8 cellular contexts compared by ENCODE assay signal in the genomic region with DNA sequence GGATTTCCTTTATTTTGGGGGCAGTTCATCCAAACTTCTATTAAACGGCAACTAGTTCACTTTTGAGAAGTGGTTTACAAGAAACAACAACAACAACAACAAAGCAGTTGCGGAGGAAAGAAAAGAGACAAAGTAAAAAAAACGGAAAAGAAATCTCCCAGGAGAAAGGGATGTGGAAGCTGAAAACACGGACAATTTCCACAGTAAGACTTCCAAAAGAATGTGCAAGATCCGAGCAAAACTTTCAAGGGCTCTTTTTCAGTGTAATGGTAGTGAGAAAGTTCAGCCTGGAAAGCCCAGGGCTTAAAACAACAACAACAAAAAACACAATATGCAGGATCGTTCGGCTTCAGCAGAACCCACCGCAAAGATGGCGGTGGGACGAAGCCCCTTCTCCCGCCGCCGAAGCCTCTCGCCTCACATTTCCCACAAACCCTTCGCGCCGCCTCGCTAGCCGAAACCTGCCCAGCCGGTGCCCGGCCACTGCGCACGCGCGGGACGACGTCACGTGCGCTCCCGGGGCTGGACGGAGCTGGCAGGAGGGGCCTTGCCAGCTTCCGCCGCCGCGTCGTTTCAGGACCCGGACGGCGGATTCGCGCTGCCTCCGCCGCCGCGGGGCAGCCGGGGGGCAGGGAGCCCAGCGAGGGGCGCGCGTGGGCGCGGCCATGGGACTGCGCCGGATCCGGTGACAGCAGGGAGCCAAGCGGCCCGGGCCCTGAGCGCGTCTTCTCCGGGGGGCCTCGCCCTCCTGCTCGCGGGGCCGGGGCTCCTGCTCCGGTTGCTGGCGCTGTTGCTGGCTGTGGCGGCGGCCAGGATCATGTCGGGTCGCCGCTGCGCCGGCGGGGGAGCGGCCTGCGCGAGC. TPM values are rescaled to one million over a fixed set of nuclear protein-coding genes. Genes with fewer than 3 reads are reported as not detected.
DNase-seq lines count a peak whose midpoint lies in the region; ATAC-seq and TF ChIP-seq lines count a peak whose summit lies in the region.

A gene (plus strand): TSS at position 553 of the 862 bp plus-strand sequence. CDS start 265 bp downstream, at position 818.

- peak within 1 kb of the TSS; percentile 91 for H3K4me3 ChIP-seq in astrocyte of the cerebellum (ENCODE audit: low read depth, low read length)
- peak within 1 kb of the TSS; percentile 99 for H3K4me3 ChIP-seq in rectal smooth muscle tissue (ENCODE audit: low read length)
- peak within 1 kb of the TSS; percentile 68 to 99 for H3K4me3 ChIP-seq in vagina

- H3K9me3 ChIP-seq in vagina, result no peaks in the 10 kb centered on the region

- DNase-seq in NCI-H2029 (lab: John Stamatoyannopoulos, UW) (peak; percentile 58), T-helper 9 cell (peak; percentile 89), astrocyte of the cerebellum (ENCODE audit: low read depth) (peak; percentile 84), hepatic stellate cell (ENCODE audit: low spot score) (peak; percentile 94), vagina (ENCODE audit: extremely low spot score in 2 of 2) (peak in 1 of 2 donors; percentile 92)

- H3K4me1 ChIP-seq in rectal smooth muscle tissue (ENCODE audit: control insufficient read depth, insufficient read depth, low read length) (peaks cover 16% of the 10 kb centered on the region), vagina (peaks cover 40% of the 10 kb centered on the region)

- intact Hi-C loops in vagina (cut with DNase I), result no loop called here

- peak within 1 kb of the TSS; percentile 98 for H3K9ac ChIP-seq in rectal smooth muscle tissue (ENCODE audit: low read length)

- TF ChIP-seq CTCF in astrocyte of the cerebellum (IDR thresholded peaks at IDR 0.05; ENCODE audit: low read depth, low read length, missing control alignments), result no peak
- no peak for TF ChIP-seq CTCF in vagina (IDR thresholded peaks at IDR 0.05)

- H3K36me3 ChIP-seq in rectal smooth muscle tissue (ENCODE audit: control insufficient read depth, insufficient read depth, low read length) (peaks cover 2% of the 10 kb centered on the region), vagina (no peaks in the 10 kb centered on the region)

- H3K27ac ChIP-seq in rectal smooth muscle tissue (ENCODE audit: low read depth, low read length) (peak within 1 kb of the TSS; percentile 95), vagina (peak within 1 kb of the TSS; percentile 96)

- in situ Hi-C loops in astrocyte of the cerebellum (cut with HindIII; ENCODE audit: low sequenced_read_pairs), result no loop called here

- H3K27me3 ChIP-seq in rectal smooth muscle tissue (ENCODE audit: control insufficient read depth, insufficient read depth, low read length) (no peaks in the 10 kb centered on the region), vagina (no peaks in the 10 kb centered on the region)

- peak; percentile 24 to 89 for TF ChIP-seq POLR2A in vagina (IDR thresholded peaks at IDR 0.05)

- ATAC-seq in GM18508 (IDR thresholded peaks at IDR 0.05; ENCODE audit: insufficient read depth, unreplicated experiment) (peak; percentile 39), HG02973 (IDR thresholded peaks at IDR 0.05; ENCODE audit: unreplicated experiment) (peak; percentile 74)

RNA-seq across cellular contexts. Expression of the gene that starts here (rescaled TPM):
- 36.3 TPM for total RNA-seq in vagina
